Comparison of ENCODE assay signal across 9 cellular contexts in genomic region chr17:76528528-76529223, GRCh38. TPM values are rescaled to one million over a fixed set of nuclear protein-coding genes. Genes with fewer than 3 reads are reported as not detected.
DNase-seq lines count a peak whose midpoint lies in the region; ATAC-seq, FAIRE-seq and TF ChIP-seq lines count a peak whose summit lies in the region.
"Had no signal": no experiment of that assay in that cellular context is flagged by ENCODE, and none has a peak within 500 bp of the region (broad histone marks: within the 10 kb centered on the region; RNA-seq: fewer than 3 reads in every experiment).

No MANE protein-coding gene starts in this region.

- 60% methylated on average over 13 of the region's 31 CpGs; no CpG with 5 or more reads in 1 of the 2 experiments for WGBS in IMR-90 (ENCODE audit: extremely low coverage in 2 of 2, insufficient read length in 1 of 2), 2 experiments
- WGBS in HepG2 (ENCODE audit: low lambda C conversion rate): 82% methylated on average over 31 of the region's 31 CpGs
- WGBS in testis, 2 donors: 58 to 59% methylated on average over 28 to 31 of the region's 31 CpGs

- peak overlapping the region; percentile 52 for H3K9ac ChIP-seq in IMR-90 (ENCODE audit: low read depth, low read length)
- H3K9ac ChIP-seq in HepG2 (ENCODE audit: insufficient read depth, low read depth, low read length): 0 out of 2 replicates have a peak overlapping the region, but pooled peaks have one; percentile 8

- no peak for TF ChIP-seq POLR2A in IMR-90 (IDR thresholded peaks at IDR 0.05; ENCODE audit: low read depth, low read length)
- no peak for TF ChIP-seq POLR2A in HepG2 (IDR thresholded peaks at IDR 0.05; ENCODE audit: insufficient read depth in 1 of 2, low read depth in 2 of 2, low read length in 2 of 2)
- no peak for TF ChIP-seq POLR2A in testis (IDR thresholded peaks at IDR 0.05)

- peak overlapping the region; percentile 90 for H3K18ac ChIP-seq in IMR-90 (ENCODE audit: low read depth, low read length)

- peaks cover 25% of the 10 kb centered on the region for H3K9me1 ChIP-seq in IMR-90 (ENCODE audit: insufficient read depth, low read length)

- peak overlapping the region; percentile 99 for H4K91ac ChIP-seq in IMR-90 (ENCODE audit: insufficient read depth, low read depth, low read length)

- H2BK20ac ChIP-seq in IMR-90 (ENCODE audit: low read depth, low read length): peak overlapping the region; percentile 90

- H3K36me3 ChIP-seq in IMR-90 (ENCODE audit: control insufficient read depth, insufficient read depth, low read length) (peaks cover 7% of the 10 kb centered on the region; the same call in 1 of the 2 replicates), brain microvascular endothelial cell (replicated peaks) (no peaks in the 10 kb centered on the region), HepG2 (replicated peaks in 1 of 2; ENCODE audit: control insufficient read depth in 1 of 2, insufficient read depth in 2 of 2, low read length in 2 of 2) (no peaks in the 10 kb centered on the region), testis (ENCODE audit: low read depth, missing control alignments) (no peaks in the 10 kb centered on the region)

- 0 out of 2 replicates have a peak, but pooled peaks cover 2% of the 10 kb centered on the region for H4K20me1 ChIP-seq in IMR-90 (ENCODE audit: insufficient read depth, low read length)
- no peaks in the 10 kb centered on the region for H4K20me1 ChIP-seq in HepG2 (ENCODE audit: insufficient read depth, low read length)

- H3K4me3 ChIP-seq in IMR-90 (ENCODE audit: insufficient read depth, low read depth, low read length) (no peak overlapping the region), brain microvascular endothelial cell (ENCODE audit: low read depth, low read length) (no peak overlapping the region), HepG2 (replicated peaks in 1 of 3; ENCODE audit: insufficient read depth in 1 of 3, low read depth in 2 of 3, low read length in 3 of 3) (no peak overlapping the region), testis (no peak overlapping the region)

- intact Hi-C loops in IMR-90 (cut with micrococcal nuclease): no loop called here
- intact Hi-C loops in HepG2 (cut with micrococcal nuclease; ENCODE audit: unreplicated experiment): no loop called here
- intact Hi-C loops in testis (cut with DNase I; ENCODE audit: low total_unique reads): loop anchor here (10.0 kb wide), 1 partner anchor 176 kb away; no protein-coding TSS in a partner anchor

- DNase-seq in IMR-90 (peak; percentile 28), brain microvascular endothelial cell (no peak), HepG2 (ENCODE audit: low spot score) (no peak), testis (peak; percentile 57), globus pallidus (ENCODE audit: low spot score) (no peak)
- no peak for DNase-seq in activated CD4-positive, alpha-beta T cell treated with anti-CD3 and anti-CD28 coated beads, Interleukin-2, amount 50 U/mL, for 48 hours
- DNase-seq in activated effector memory CD4-positive, alpha-beta T cell treated with Interleukin-2 at 50 U/mL for 16 hours: no peak
- DNase-seq: NCI-H1417 had no signal

- H3K27ac ChIP-seq in IMR-90 (ENCODE audit: insufficient read depth, low read length) (peak overlapping the region; percentile 89), brain microvascular endothelial cell (peak overlapping the region; percentile 65), HepG2 (ENCODE audit: extremely low read length, insufficient read depth, low read length) (peak overlapping the region; percentile 60), testis (peak overlapping the region; percentile 75 to 96)

- no peak for TF ChIP-seq RAD21 in IMR-90 (IDR thresholded peaks at IDR 0.05; ENCODE audit: low read length)
- no peak for TF ChIP-seq RAD21 in HepG2 (CRISPR knock-in tag; IDR thresholded peaks at IDR 0.05)

- peak overlapping the region; percentile 94 for H3K14ac ChIP-seq in IMR-90 (replicated peaks; ENCODE audit: low read depth, low read length)

- H4K8ac ChIP-seq in IMR-90 (ENCODE audit: low read depth in 2 of 2, low read length in 2 of 2): peak overlapping the region; percentile 88 to 100

- no peaks in the 10 kb centered on the region for H3K9me3 ChIP-seq in IMR-90 (ENCODE audit: control insufficient read depth, insufficient read depth, low read length)
- no peaks in the 10 kb centered on the region for H3K9me3 ChIP-seq in HepG2 (ENCODE audit: low read length)
- H3K9me3 ChIP-seq in testis: no peaks in the 10 kb centered on the region

- peaks cover 0 to 23% of the 10 kb centered on the region in 2 experiments; a peak in 1 of 4 replicates for H3K79me1 ChIP-seq in IMR-90 (ENCODE audit: low read depth in 1 of 2, low read length in 2 of 2)

- H3K23ac ChIP-seq in IMR-90 (ENCODE audit: low read depth, low read length): peak overlapping the region; percentile 91; the same call in 1 of the 2 replicates

- CTCF ChIA-PET in IMR-90 (lab: Yijun Ruan, JAX): interaction anchor here (0.5 to 2.0 kb wide), 4 partner anchors 12 to 262 kb away, joined by 3 to 6 read pairs (median 4); no protein-coding TSS in a partner anchor
- CTCF ChIA-PET in HepG2 (lab: Yijun Ruan, JAX; ENCODE audit: low intra/inter-chr PET ratio, low total read pairs): no interaction called here

- no peaks in the 10 kb centered on the region for H3K27me3 ChIP-seq in IMR-90 (ENCODE audit: control insufficient read depth, insufficient read depth, low read length)
- H3K27me3 ChIP-seq in brain microvascular endothelial cell (replicated peaks): no peaks in the 10 kb centered on the region
- H3K27me3 ChIP-seq in HepG2 (ENCODE audit: control insufficient read depth in 1 of 2, insufficient read depth in 2 of 2, low read length in 2 of 2): no peaks in the 10 kb centered on the region
- H3K27me3 ChIP-seq in testis: no peaks in the 10 kb centered on the region

- peak overlapping the region; percentile 97 for H2AFZ ChIP-seq in IMR-90 (replicated peaks; ENCODE audit: low read length, poor library complexity)
- no peak overlapping the region for H2AFZ ChIP-seq in HepG2 (ENCODE audit: low read length)

- H2BK15ac ChIP-seq in IMR-90 (ENCODE audit: low read depth, low read length): peak overlapping the region; percentile 99; the same call in 2 of the 3 replicates

- dilution Hi-C loops in IMR-90 (cut with HindIII; ENCODE audit: low sequenced_read_pairs, unreplicated experiment): no loop called here

- POLR2A ChIA-PET in IMR-90 (lab: Charles Lee; ENCODE audit: unreplicated experiment): interaction anchor here (0.7 to 1.1 kb wide), 2 partner anchors 12 to 17 kb away, joined by 3 to 4 read pairs; no protein-coding TSS in a partner anchor
- POLR2A ChIA-PET in HepG2 (lab: Yijun Ruan, JAX): interaction anchor here (2.1 to 4.0 kb wide), 3 partner anchors 23 to 30 kb away, joined by 12 to 19 read pairs (median 14); no protein-coding TSS in a partner anchor

- H3K4ac ChIP-seq in IMR-90 (ENCODE audit: low read depth, low read length): peak overlapping the region; percentile 99

- TF ChIP-seq EP300 in HepG2 (IDR thresholded peaks at IDR 0.05; ENCODE audit: low read depth in 2 of 2, low read length in 2 of 2): no peak
- TF ChIP-seq EP300 in HepG2 (CRISPR knock-in tag; IDR thresholded peaks at IDR 0.05; ENCODE audit: borderline replicate concordance): no peak

- ATAC-seq in IMR-90 (ENCODE audit: low read depth): peak; percentile 2
- ATAC-seq in HepG2: no peak
- no peak for ATAC-seq in esophagus mucosa

- peak overlapping the region; percentile 98 for H2AK5ac ChIP-seq in IMR-90 (ENCODE audit: low read depth, low read length)

- peak overlapping the region; percentile 97 for H2BK120ac ChIP-seq in IMR-90 (ENCODE audit: low read depth, low read length)

- in situ Hi-C loops in IMR-90 (cut with MboI; ENCODE audit: low sequenced_read_pairs) (no loop called here), brain microvascular endothelial cell (cut with HindIII; ENCODE audit: low pct_ligation_motif_present, low sequenced_read_pairs) (no loop called here), HepG2 (cut with HindIII; ENCODE audit: extremely low pct_ligation_motif_present, low pct_unique_long_range_greater_than_20kb) (no loop called here)

- TF ChIP-seq CTCF in IMR-90 (conservative IDR thresholded peaks at IDR 0.05; ENCODE audit: low read depth, low read length): peak; percentile 20; the same call in 1 of the 2 replicates
- TF ChIP-seq CTCF in brain microvascular endothelial cell (IDR thresholded peaks at IDR 0.05; ENCODE audit: low read depth, low read length, missing control alignments): peak; percentile 42
- TF ChIP-seq CTCF in HepG2 (CRISPR knock-in tag; IDR thresholded peaks at IDR 0.05): no peak; the same call in 1 of the 2 replicates
- peak in 1 of 3 experiments; percentile 21 for TF ChIP-seq CTCF in testis (IDR thresholded peaks at IDR 0.05)

- H3K4me2 ChIP-seq in IMR-90 (ENCODE audit: low read depth, low read length): peak overlapping the region; percentile 17
- H3K4me2 ChIP-seq in HepG2 (ENCODE audit: low read depth, low read length): peak overlapping the region; percentile 48; the same call in 1 of the 2 replicates

- peak overlapping the region; percentile 97 for H2AK9ac ChIP-seq in IMR-90 (replicated peaks; ENCODE audit: low read depth, low read length, poor library complexity)

- no peak for FAIRE-seq in HepG2 (lab: Jason Lieb, UNC)

- peak overlapping the region; percentile 88 for H4K5ac ChIP-seq in IMR-90 (ENCODE audit: low read depth, low read length)

- BruUV-seq in IMR-90 (replicated peaks; lab: Mats Ljungman, UMichigan) (no TSS peak), HepG2 (replicated peaks; lab: Mats Ljungman, UMichigan) (TSS peak; percentile 30)

- H2BK5ac ChIP-seq in IMR-90 (ENCODE audit: low read depth, low read length, poor library complexity, severe bottlenecking): peak overlapping the region; percentile 91

- no peaks in the 10 kb centered on the region for H3K79me2 ChIP-seq in HepG2 (ENCODE audit: insufficient read depth, low read length)

- H3K4me1 ChIP-seq in IMR-90 (ENCODE audit: control insufficient read depth, insufficient read depth, low read length) (peaks cover 48% of the 10 kb centered on the region), HepG2 (ENCODE audit: insufficient read depth, low read length) (peaks cover 91% of the 10 kb centered on the region), testis (peaks cover 54% of the 10 kb centered on the region)

- H3K56ac ChIP-seq in IMR-90 (ENCODE audit: extremely low read depth, insufficient read depth, low read length): peak overlapping the region; percentile 91

RNA-seq across cellular contexts. Expression of gene CYGB, which starts 8.8 kb away (rescaled TPM):
- total RNA-seq in IMR-90 (2012; rRNA removed): 1.3 and 1.7 TPM in 2 replicates
- polyA plus RNA-seq in IMR-90 (2012; rRNA removed): 2.9 and 3.5 TPM in 2 replicates
- polyA plus RNA-seq in IMR-90 (2012; cell fraction: cytosol; rRNA removed): 3.6 and 4.3 TPM in 2 replicates
- 1.2 and 1.9 TPM in 2 replicates for polyA plus RNA-seq in IMR-90 (2012; cell fraction: nucleus; rRNA removed; ENCODE audit: low replicate concordance)
- total RNA-seq in HepG2 (2016; rRNA removed; fragmentation: Illumina TruSeq; extraction: Trizol): 27.1 and 28.9 TPM in 2 replicates
- 5.2 and 8.2 TPM in 2 replicates for total RNA-seq in HepG2 (2016; cell fraction: cytosol; rRNA removed; fragmentation: Illumina TruSeq; extraction: Trizol; ENCODE audit: low read depth)
- total RNA-seq in HepG2 (2016; cell fraction: insoluble cytoplasmic fraction; rRNA removed; fragmentation: Illumina TruSeq; extraction: Trizol): 25.6 and 28.4 TPM in 2 replicates
- total RNA-seq in HepG2 (2016; cell fraction: membrane; rRNA removed; fragmentation: Illumina TruSeq; extraction: Trizol): 16.6 and 21.7 TPM in 2 replicates
- total RNA-seq in HepG2 (2016; cell fraction: nucleus; rRNA removed; fragmentation: Illumina TruSeq; extraction: Trizol): 14.7 and 17.2 TPM in 2 replicates
- 18.9 and 23.3 TPM in 2 replicates for polyA plus RNA-seq in HepG2 (2011; rRNA removed)
- polyA plus RNA-seq in HepG2 (2011; cell fraction: cytosol; rRNA removed): 19.3 and 25.5 TPM in 2 replicates
- 17.6 and 23.0 TPM in 2 replicates for polyA plus RNA-seq in HepG2 (2011; cell fraction: nucleus; rRNA removed)
- polyA plus RNA-seq in HepG2 (2012): 20.2 and 20.5 TPM in 2 replicates
- 6.2 and 7.9 TPM in 2 replicates for polyA plus RNA-seq in HepG2 (2016; cell fraction: cytosol; fragmentation: Illumina TruSeq; extraction: Trizol; ENCODE audit: low read depth)
- polyA plus RNA-seq in HepG2 (2016; cell fraction: insoluble cytoplasmic fraction; fragmentation: Illumina TruSeq; extraction: Trizol; ENCODE audit: low read depth): 28.7 and 30.6 TPM in 2 replicates
- 21.0 and 21.3 TPM in 2 replicates for polyA plus RNA-seq in HepG2 (2016; cell fraction: membrane; fragmentation: Illumina TruSeq; extraction: Trizol; ENCODE audit: low read depth)
- 24.9 and 26.1 TPM in 2 replicates for polyA plus RNA-seq in HepG2 (2016; cell fraction: nucleus; fragmentation: Illumina TruSeq; extraction: Trizol; ENCODE audit: insufficient read depth, low read depth)
- polyA minus RNA-seq in HepG2 (2011; rRNA and poly(A)+ RNA removed; ENCODE audit: low replicate concordance): 0.26 and 16.8 TPM in 2 replicates
- polyA minus RNA-seq in HepG2 (2011; cell fraction: cytosol; rRNA and poly(A)+ RNA removed): 9.7 and 11.8 TPM in 2 replicates
- 12.9 and 17.7 TPM in 2 replicates for polyA minus RNA-seq in HepG2 (2011; cell fraction: nucleus; rRNA and poly(A)+ RNA removed)
- total RNA-seq in testis: 1 to 10 TPM; 3.4 to 7.2 TPM
- polyA plus RNA-seq in testis (ENCODE audit: insufficient read depth, low read depth, low replicate concordance): 9.9 TPM
- total RNA-seq in esophagus mucosa: 2.6 TPM

RNA-seq across cellular contexts. Expression of gene PRCD, which starts 11.2 kb away (rescaled TPM):
- total RNA-seq in IMR-90 (2012; rRNA removed): under 0.01 TPM in 1 of 2 replicates, not detected in the other
- 0.32 TPM in 2 replicates for polyA plus RNA-seq in IMR-90 (2012; rRNA removed)
- 0.24 and 0.26 TPM in 2 replicates for polyA plus RNA-seq in IMR-90 (2012; cell fraction: cytosol; rRNA removed)
- polyA plus RNA-seq in IMR-90 (2012; cell fraction: nucleus; rRNA removed; ENCODE audit: low replicate concordance): 1.4 and 3.8 TPM in 2 replicates
- 0.52 TPM in 1 of 2 replicates, not detected in the other for total RNA-seq in HepG2 (2016; rRNA removed; fragmentation: Illumina TruSeq; extraction: Trizol)
- not detected in 2 replicates for total RNA-seq in HepG2 (2016; cell fraction: cytosol; rRNA removed; fragmentation: Illumina TruSeq; extraction: Trizol; ENCODE audit: low read depth)
- 0.36 and 0.48 TPM in 2 replicates for total RNA-seq in HepG2 (2016; cell fraction: insoluble cytoplasmic fraction; rRNA removed; fragmentation: Illumina TruSeq; extraction: Trizol)
- not detected in 2 replicates for total RNA-seq in HepG2 (2016; cell fraction: membrane; rRNA removed; fragmentation: Illumina TruSeq; extraction: Trizol)
- total RNA-seq in HepG2 (2016; cell fraction: nucleus; rRNA removed; fragmentation: Illumina TruSeq; extraction: Trizol): not detected in 2 replicates
- polyA plus RNA-seq in HepG2 (2011; rRNA removed): 0.35 and 0.51 TPM in 2 replicates
- polyA plus RNA-seq in HepG2 (2011; cell fraction: cytosol; rRNA removed): not detected in 2 replicates
- 0.06 TPM in 1 of 2 replicates, not detected in the other for polyA plus RNA-seq in HepG2 (2011; cell fraction: nucleus; rRNA removed)
- polyA plus RNA-seq in HepG2 (2012): 0.61 and 0.71 TPM in 2 replicates
- polyA plus RNA-seq in HepG2 (2016; cell fraction: cytosol; fragmentation: Illumina TruSeq; extraction: Trizol; ENCODE audit: low read depth): 0.25 TPM in 1 of 2 replicates, not detected in the other
- not detected in 2 replicates for polyA plus RNA-seq in HepG2 (2016; cell fraction: insoluble cytoplasmic fraction; fragmentation: Illumina TruSeq; extraction: Trizol; ENCODE audit: low read depth)
- not detected in 2 replicates for polyA plus RNA-seq in HepG2 (2016; cell fraction: membrane; fragmentation: Illumina TruSeq; extraction: Trizol; ENCODE audit: low read depth)
- polyA plus RNA-seq in HepG2 (2016; cell fraction: nucleus; fragmentation: Illumina TruSeq; extraction: Trizol; ENCODE audit: insufficient read depth, low read depth): not detected in 2 replicates
- polyA minus RNA-seq in HepG2 (2011; rRNA and poly(A)+ RNA removed; ENCODE audit: low replicate concordance): 0.70 TPM in 1 of 2 replicates, not detected in the other
- polyA minus RNA-seq in HepG2 (2011; cell fraction: cytosol; rRNA and poly(A)+ RNA removed): not detected in 2 replicates
- polyA minus RNA-seq in HepG2 (2011; cell fraction: nucleus; rRNA and poly(A)+ RNA removed): not detected in 2 replicates
- total RNA-seq in testis: 1 to 10 TPM; 3.2 to 3.8 TPM
- polyA plus RNA-seq in testis (ENCODE audit: insufficient read depth, low read depth, low replicate concordance): 4.6 TPM
- total RNA-seq in esophagus mucosa: 0.64 TPM

RNA-seq across cellular contexts. Expression of gene RHBDF2, which starts 27.5 kb away (rescaled TPM):
- total RNA-seq in IMR-90 (2012; rRNA removed) (1.3 and 1.4 TPM in 2 replicates), HepG2 (2016; rRNA removed; fragmentation: Illumina TruSeq; extraction: Trizol) (4.2 and 7.8 TPM in 2 replicates), testis (10 to 100 TPM; 26.3 to 30.2 TPM), esophagus mucosa (36.8 TPM)
- polyA plus RNA-seq in IMR-90 (2012; rRNA removed) (8.3 and 10.0 TPM in 2 replicates), HepG2 (2011; rRNA removed) (24.2 and 27.6 TPM in 2 replicates), testis (ENCODE audit: insufficient read depth, low read depth, low replicate concordance) (9.7 TPM)
- 6.7 and 10.1 TPM in 2 replicates for polyA plus RNA-seq in IMR-90 (2012; cell fraction: cytosol; rRNA removed)
- 29.5 and 54.3 TPM in 2 replicates for polyA plus RNA-seq in IMR-90 (2012; cell fraction: nucleus; rRNA removed; ENCODE audit: low replicate concordance)
- total RNA-seq in HepG2 (2016; cell fraction: cytosol; rRNA removed; fragmentation: Illumina TruSeq; extraction: Trizol; ENCODE audit: low read depth): 3.3 and 3.4 TPM in 2 replicates
- 2.8 and 8.6 TPM in 2 replicates for total RNA-seq in HepG2 (2016; cell fraction: insoluble cytoplasmic fraction; rRNA removed; fragmentation: Illumina TruSeq; extraction: Trizol)
- total RNA-seq in HepG2 (2016; cell fraction: membrane; rRNA removed; fragmentation: Illumina TruSeq; extraction: Trizol): 3.2 and 3.5 TPM in 2 replicates
- 10.0 and 14.7 TPM in 2 replicates for total RNA-seq in HepG2 (2016; cell fraction: nucleus; rRNA removed; fragmentation: Illumina TruSeq; extraction: Trizol)
- polyA plus RNA-seq in HepG2 (2011; cell fraction: cytosol; rRNA removed): 9.7 and 15.2 TPM in 2 replicates
- polyA plus RNA-seq in HepG2 (2011; cell fraction: nucleus; rRNA removed): 96.1 and 124 TPM in 2 replicates
- 17.9 and 27.7 TPM in 2 replicates for polyA plus RNA-seq in HepG2 (2012)
- 1.2 and 1.5 TPM in 2 replicates for polyA plus RNA-seq in HepG2 (2016; cell fraction: cytosol; fragmentation: Illumina TruSeq; extraction: Trizol; ENCODE audit: low read depth)
- polyA plus RNA-seq in HepG2 (2016; cell fraction: insoluble cytoplasmic fraction; fragmentation: Illumina TruSeq; extraction: Trizol; ENCODE audit: low read depth): 3.8 and 4.6 TPM in 2 replicates
- 2.0 and 3.1 TPM in 2 replicates for polyA plus RNA-seq in HepG2 (2016; cell fraction: membrane; fragmentation: Illumina TruSeq; extraction: Trizol; ENCODE audit: low read depth)
- polyA plus RNA-seq in HepG2 (2016; cell fraction: nucleus; fragmentation: Illumina TruSeq; extraction: Trizol; ENCODE audit: insufficient read depth, low read depth): 23.9 and 27.3 TPM in 2 replicates
- polyA minus RNA-seq in HepG2 (2011; rRNA and poly(A)+ RNA removed; ENCODE audit: low replicate concordance): 8.1 and 40.4 TPM in 2 replicates
- polyA minus RNA-seq in HepG2 (2011; cell fraction: cytosol; rRNA and poly(A)+ RNA removed): 12.8 and 13.5 TPM in 2 replicates
- 26.5 and 30.6 TPM in 2 replicates for polyA minus RNA-seq in HepG2 (2011; cell fraction: nucleus; rRNA and poly(A)+ RNA removed)

RNA-seq across cellular contexts. Expression of gene ST6GALNAC2, which starts 57.0 kb away (rescaled TPM):
- total RNA-seq in IMR-90 (2012; rRNA removed) (not detected in 2 replicates), HepG2 (2016; rRNA removed; fragmentation: Illumina TruSeq; extraction: Trizol) (0.49 and 0.84 TPM in 2 replicates), testis (10 to 100 TPM; 29.7 to 87.5 TPM), esophagus mucosa (24.0 TPM)
- polyA plus RNA-seq in IMR-90 (2012; rRNA removed) (0.10 TPM in 1 of 2 replicates, not detected in the other), HepG2 (2011; rRNA removed) (0.12 and 0.30 TPM in 2 replicates), testis (ENCODE audit: insufficient read depth, low read depth, low replicate concordance) (107 TPM)
- 0.06 and 0.18 TPM in 2 replicates for polyA plus RNA-seq in IMR-90 (2012; cell fraction: cytosol; rRNA removed)
- 0.03 and 0.25 TPM in 2 replicates for polyA plus RNA-seq in IMR-90 (2012; cell fraction: nucleus; rRNA removed; ENCODE audit: low replicate concordance)
- 0.35 and 0.51 TPM in 2 replicates for total RNA-seq in HepG2 (2016; cell fraction: cytosol; rRNA removed; fragmentation: Illumina TruSeq; extraction: Trizol; ENCODE audit: low read depth)
- 0.13 and 0.39 TPM in 2 replicates for total RNA-seq in HepG2 (2016; cell fraction: insoluble cytoplasmic fraction; rRNA removed; fragmentation: Illumina TruSeq; extraction: Trizol)
- 0.77 and 0.79 TPM in 2 replicates for total RNA-seq in HepG2 (2016; cell fraction: membrane; rRNA removed; fragmentation: Illumina TruSeq; extraction: Trizol)
- 0.68 and 0.97 TPM in 2 replicates for total RNA-seq in HepG2 (2016; cell fraction: nucleus; rRNA removed; fragmentation: Illumina TruSeq; extraction: Trizol)
- 0.24 and 0.50 TPM in 2 replicates for polyA plus RNA-seq in HepG2 (2011; cell fraction: cytosol; rRNA removed)
- polyA plus RNA-seq in HepG2 (2011; cell fraction: nucleus; rRNA removed): 0.43 TPM in 2 replicates
- 0.16 TPM in 1 of 2 replicates, not detected in the other for polyA plus RNA-seq in HepG2 (2012)
- polyA plus RNA-seq in HepG2 (2016; cell fraction: cytosol; fragmentation: Illumina TruSeq; extraction: Trizol; ENCODE audit: low read depth): 0.34 and 0.45 TPM in 2 replicates
- 0.56 and 0.64 TPM in 2 replicates for polyA plus RNA-seq in HepG2 (2016; cell fraction: insoluble cytoplasmic fraction; fragmentation: Illumina TruSeq; extraction: Trizol; ENCODE audit: low read depth)
- polyA plus RNA-seq in HepG2 (2016; cell fraction: membrane; fragmentation: Illumina TruSeq; extraction: Trizol; ENCODE audit: low read depth): 0.62 and 0.69 TPM in 2 replicates
- 1.0 and 1.6 TPM in 2 replicates for polyA plus RNA-seq in HepG2 (2016; cell fraction: nucleus; fragmentation: Illumina TruSeq; extraction: Trizol; ENCODE audit: insufficient read depth, low read depth)
- polyA minus RNA-seq in HepG2 (2011; rRNA and poly(A)+ RNA removed; ENCODE audit: low replicate concordance): 0.34 and 1.1 TPM in 2 replicates
- not detected in 2 replicates for polyA minus RNA-seq in HepG2 (2011; cell fraction: cytosol; rRNA and poly(A)+ RNA removed)
- polyA minus RNA-seq in HepG2 (2011; cell fraction: nucleus; rRNA and poly(A)+ RNA removed): not detected in 2 replicates

Comparison
In these comparisons a context has a peak if more than half of its experiments do, and no peak if none do; other contexts are left out.
1. DNase-seq: peak in IMR-90 (single experiment) and testis (single experiment); none in brain microvascular endothelial cell (single experiment), HepG2 (single experiment), globus pallidus (single experiment), activated CD4-positive, alpha-beta T cell treated with anti-CD3 and anti-CD28 coated beads, Interleukin-2, amount 50 U/mL, for 48 hours (0 of 2) and activated effector memory CD4-positive, alpha-beta T cell treated with Interleukin-2 at 50 U/mL for 16 hours (single experiment).
2. Peak in every context shown above with its lines, with median percentiles within 50 percentile points of each other: H3K27ac ChIP-seq.